ENCODE assay signal across 2 cellular contexts in the genomic region with DNA sequence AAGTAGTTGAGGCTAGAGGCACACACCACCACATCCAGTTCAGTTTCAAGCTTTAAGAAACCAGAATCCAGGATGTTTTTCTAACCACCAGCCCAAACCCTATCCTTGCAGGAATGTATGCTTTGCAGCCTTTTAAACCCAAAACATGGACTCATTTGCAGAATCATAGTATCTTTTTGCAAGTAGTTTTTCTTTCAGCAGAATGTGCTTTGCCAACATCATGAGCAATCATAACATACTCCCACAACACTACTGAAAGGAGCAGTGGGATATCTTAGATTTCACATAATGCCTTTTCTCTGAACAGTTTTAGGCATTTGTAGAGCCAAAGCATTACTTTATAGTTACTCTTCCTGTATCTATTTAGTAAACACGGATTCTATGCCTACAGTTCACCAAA.
TF ChIP-seq lines count a peak whose summit lies in the region.

No MANE protein-coding gene starts in this region.

TF ChIP-seq in IMR-90, 13 proteins besides CTCF, POLR2A, EP300 and RAD21:
- TF ChIP-seq FOS (IDR thresholded peaks at IDR 0.05; ENCODE audit: low read depth, low read length) = no peak
- TF ChIP-seq CEBPB (IDR thresholded peaks at IDR 0.05; ENCODE audit: low read depth, low read length) = no peak

TF ChIP-seq in endothelial cell of umbilical vein, 7 proteins besides CTCF, POLR2A, EP300 and RAD21:
- TF ChIP-seq POLR2AphosphoS5 (IDR thresholded peaks at IDR 0.05; ENCODE audit: insufficient read depth, low read depth, low read length) (no peak), MYC (IDR thresholded peaks at IDR 0.05; ENCODE audit: low read depth, low read length) (no peak), GATA2 (IDR thresholded peaks at IDR 0.05; ENCODE audit: insufficient read depth, insufficient read length, low read depth, low read length) (no peak), FOS (IDR thresholded peaks at IDR 0.05; ENCODE audit: borderline replicate concordance, insufficient read depth, low read length) (no peak), EZH2 (IDR thresholded peaks at IDR 0.05; ENCODE audit: borderline replicate concordance, low read depth, low read length, severe bottlenecking) (no peak), JUN (IDR thresholded peaks at IDR 0.05; ENCODE audit: borderline replicate concordance, insufficient read depth, insufficient read length, low read depth) (no peak)
- TF ChIP-seq, protein P1, sequence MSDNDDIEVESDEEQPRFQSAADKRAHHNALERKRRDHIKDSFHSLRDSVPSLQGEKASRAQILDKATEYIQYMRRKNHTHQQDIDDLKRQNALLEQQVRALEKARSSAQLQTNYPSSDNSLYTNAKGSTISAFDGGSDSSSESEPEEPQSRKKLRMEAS (IDR thresholded peaks at IDR 0.05; ENCODE audit: insufficient read depth, insufficient read length) = no peak
